9 cellular contexts compared by ENCODE assay signal in genomic region chr17:34997355-34997862, GRCh38. TPM values are rescaled to one million over a fixed set of nuclear protein-coding genes. Genes with fewer than 3 reads are reported as not detected.
DNase-seq lines count a peak whose midpoint lies in the region; TF ChIP-seq lines count a peak whose summit lies in the region.
"Had no signal": no experiment of that assay in that cellular context is flagged by ENCODE, and none has a peak within 500 bp of the region (broad histone marks: within the 10 kb centered on the region; RNA-seq: fewer than 3 reads in every experiment).

No MANE protein-coding gene starts in this region.

- TF ChIP-seq CTCF in coronary artery (IDR thresholded peaks at IDR 0.05) (no peak), type B pancreatic cell (conservative IDR thresholded peaks at IDR 0.05) (no peak), A673 (conservative IDR thresholded peaks at IDR 0.05; ENCODE audit: low read depth, low read length) (no peak), WERI-Rb-1 (IDR thresholded peaks at IDR 0.05; ENCODE audit: low read depth, low read length) (no peak)

- H3K27ac ChIP-seq in coronary artery (peak overlapping the region; percentile 64 to 87), temporal lobe (ENCODE audit: low read depth, low read length) (peak overlapping the region; percentile 83), A673 (ENCODE audit: low read depth, low read length, poor library complexity, severe bottlenecking) (no peak overlapping the region), WERI-Rb-1 (no peak overlapping the region)

- CTCF ChIA-PET in A673 (lab: Charles Lee): no interaction called here

- H3K9me3 ChIP-seq in A673 (ENCODE audit: low read depth, low read length, poor library complexity, severe bottlenecking) (no peaks in the 10 kb centered on the region), WERI-Rb-1 (ENCODE audit: severe bottlenecking) (no peaks in the 10 kb centered on the region)

- BruUV-seq in A673 (replicated peaks; lab: Mats Ljungman, UMichigan): no TSS peak

- H3K9me3 Mint-ChIP-seq in type B pancreatic cell: no peaks in the 10 kb centered on the region
- H3K9me3 Mint-ChIP-seq: activated naive CD4-positive, alpha-beta T cell treated with anti-CD3 and anti-CD28 coated beads for 36 hours had no signal

- POLR2A ChIA-PET in A673 (lab: Charles Lee; ENCODE audit: low non-redundant PET): interaction anchor here (0.5 kb wide), 1 partner anchor 69 kb away, joined by 3 read pairs; no protein-coding TSS in a partner anchor

- no peaks in the 10 kb centered on the region for H3K4me1 ChIP-seq in A673 (ENCODE audit: insufficient read depth, low read length, poor library complexity, severe bottlenecking)

- peak; percentile 44 for DNase-seq in NCI-H2171 (lab: John Stamatoyannopoulos, UW)
- DNase-seq in coronary artery (ENCODE audit: low spot score): no peak
- peak; percentile 45 for DNase-seq in left kidney (ENCODE audit: low read depth, low spot score)
- no peak for DNase-seq in type B pancreatic cell (ENCODE audit: extremely low spot score, unreplicated experiment)
- no peak for DNase-seq in A673 (ENCODE audit: low spot score)
- DNase-seq in activated CD8-positive, alpha-beta memory T cell treated with anti-CD3 and anti-CD28 coated beads for 24 hours: no peak
- no peak for DNase-seq in WERI-Rb-1

- H3K27me3 Mint-ChIP-seq in type B pancreatic cell: no peaks in the 10 kb centered on the region

- H3K27me3 ChIP-seq in A673 (replicated peaks; ENCODE audit: insufficient read depth, low read depth, low read length, poor library complexity): no peaks in the 10 kb centered on the region
- no peaks in the 10 kb centered on the region for H3K27me3 ChIP-seq in WERI-Rb-1 (ENCODE audit: insufficient read depth, low read depth, severe bottlenecking)

- H3K4me3 ChIP-seq in coronary artery (no peak overlapping the region), A673 (ENCODE audit: low read depth, low read length, poor library complexity, severe bottlenecking) (no peak overlapping the region), WERI-Rb-1 (ENCODE audit: low read depth, low read length) (no peak overlapping the region)

- H3K36me3 ChIP-seq in A673 (ENCODE audit: insufficient read depth, low read length, poor library complexity, severe bottlenecking) (peaks cover 4% of the 10 kb centered on the region), WERI-Rb-1 (peaks cover 81% of the 10 kb centered on the region)

- no peak overlapping the region for H3K4me3 Mint-ChIP-seq in type B pancreatic cell
- H3K4me3 Mint-ChIP-seq: activated naive CD4-positive, alpha-beta T cell treated with anti-CD3 and anti-CD28 coated beads for 36 hours had no signal

- intact Hi-C loops in A673 (cut with micrococcal nuclease; ENCODE audit: unreplicated experiment): no loop called here

- peaks cover 4% of the 10 kb centered on the region for H3K4me1 Mint-ChIP-seq in type B pancreatic cell (ENCODE audit: unreplicated experiment)

- H3K27ac Mint-ChIP-seq in type B pancreatic cell: no peak overlapping the region

- H3K36me3 Mint-ChIP-seq in type B pancreatic cell: peaks cover 13% of the 10 kb centered on the region

RNA-seq across cellular contexts. Expression of gene LIG3, which starts 17.1 kb away (rescaled TPM):
- total RNA-seq in temporal lobe (30.5 TPM), type B pancreatic cell (ENCODE audit: low replicate concordance) (52.6 and 73.0 TPM in 2 replicates), A673 (2021) (23.0 and 29.2 TPM in 2 replicates)

RNA-seq across cellular contexts. Expression of gene ZNF830, which starts 36.1 kb away (rescaled TPM):
- total RNA-seq in temporal lobe (17.2 TPM), type B pancreatic cell (ENCODE audit: low replicate concordance) (21.9 and 22.8 TPM in 2 replicates), A673 (2021) (9.1 and 10.1 TPM in 2 replicates)

RNA-seq across cellular contexts. Expression of gene CCT6B, which starts 36.1 kb away (rescaled TPM):
- total RNA-seq in temporal lobe: 1.7 TPM
- total RNA-seq in type B pancreatic cell (ENCODE audit: low replicate concordance): 1.5 and 1.8 TPM in 2 replicates
- total RNA-seq in A673 (2021): 0.48 and 0.60 TPM in 2 replicates

Comparison
In these comparisons a context has a peak if more than half of its experiments do, and no peak if none do; other contexts are left out.
1. DNase-seq: peak in NCI-H2171 (single experiment) and left kidney (single experiment); none in coronary artery (single experiment), type B pancreatic cell (single experiment), A673 (single experiment), activated CD8-positive, alpha-beta memory T cell treated with anti-CD3 and anti-CD28 coated beads for 24 hours (single experiment) and WERI-Rb-1 (single experiment).
2. H3K27ac ChIP-seq: peak in coronary artery (2 of 2) and temporal lobe (single experiment); none in A673 (single experiment) and WERI-Rb-1 (single experiment).